16 cellular contexts compared by ENCODE assay signal in genomic region chr9:13957089-13957488, GRCh38.
DNase-seq lines count a peak whose midpoint lies in the region; ATAC-seq and TF ChIP-seq lines count a peak whose summit lies in the region.
"Had no signal": no experiment of that assay in that cellular context is flagged by ENCODE, and none has a peak within 500 bp of the region (broad histone marks: within the 10 kb centered on the region; RNA-seq: fewer than 3 reads in every experiment).

No MANE protein-coding gene starts in this region.

- no peaks in the 10 kb centered on the region for H4K20me1 ChIP-seq in OCI-LY3 (ENCODE audit: insufficient read depth, low read length)

- no peak for TF ChIP-seq CTCF in OCI-LY3 (IDR thresholded peaks at IDR 0.05; ENCODE audit: low read depth, low read length)
- no peak for TF ChIP-seq CTCF in brain microvascular endothelial cell (IDR thresholded peaks at IDR 0.05; ENCODE audit: low read depth, low read length, missing control alignments)

- 0 out of 2 replicates have a peak overlapping the region, but pooled peaks have one; percentile 57 for H2AFZ ChIP-seq in OCI-LY3 (ENCODE audit: low read depth, low read length)

- in situ Hi-C loops in brain microvascular endothelial cell (cut with HindIII; ENCODE audit: low pct_ligation_motif_present, low sequenced_read_pairs): no loop called here

- H3K4me3 ChIP-seq in OCI-LY3 (ENCODE audit: low read length) (peak overlapping the region; percentile 38), brain microvascular endothelial cell (ENCODE audit: low read depth, low read length) (no peak overlapping the region)

- DNase-seq in mucosa of gallbladder (ENCODE audit: low spot score) (no peak), brain microvascular endothelial cell (no peak), putamen (ENCODE audit: low spot score) (no peak)
- DNase-seq: C1 segment of cervical spinal cord, HCEC 1CT, NCI-H1092, NCI-H1694, NCI-H446 treated with DMSO at 0.1 percent for 48 hours, SIG-M5, T-helper 2 cell had no signal

- H3K36me3 ChIP-seq in OCI-LY3 (replicated peaks; ENCODE audit: low read depth, low read length): no peaks in the 10 kb centered on the region
- no peaks in the 10 kb centered on the region for H3K36me3 ChIP-seq in brain microvascular endothelial cell (replicated peaks)

- H3K9ac ChIP-seq in OCI-LY3 (ENCODE audit: low read length): peak overlapping the region; percentile 20; the same call in 1 of the 2 replicates

- H3K27ac ChIP-seq in OCI-LY3 (ENCODE audit: low read length): peak overlapping the region; percentile 58
- no peak overlapping the region for H3K27ac ChIP-seq in brain microvascular endothelial cell
- H3K27ac ChIP-seq: HL-60 had no signal

- H3K27me3 ChIP-seq in OCI-LY3 (ENCODE audit: low read depth, low read length): no peaks in the 10 kb centered on the region
- no peaks in the 10 kb centered on the region for H3K27me3 ChIP-seq in brain microvascular endothelial cell (replicated peaks)

- no peaks in the 10 kb centered on the region for H3K79me2 ChIP-seq in OCI-LY3 (ENCODE audit: low read length)

- ATAC-seq in GM18502 (IDR thresholded peaks at IDR 0.05; ENCODE audit: poor library complexity, unreplicated experiment) (peak; percentile 56), GM21526 (IDR thresholded peaks at IDR 0.05; ENCODE audit: low FRiP score, unreplicated experiment) (peak; percentile 54), HG03095 (IDR thresholded peaks at IDR 0.05; ENCODE audit: unreplicated experiment) (peak; percentile 72), HG02884 (IDR thresholded peaks at IDR 0.05; ENCODE audit: unreplicated experiment) (no peak)

- no peaks in the 10 kb centered on the region for H3K9me3 ChIP-seq in OCI-LY3 (ENCODE audit: insufficient read depth, low read length)

- peaks cover 21% of the 10 kb centered on the region for H3K4me1 ChIP-seq in OCI-LY3 (ENCODE audit: low read length)

- H3K4me2 ChIP-seq in OCI-LY3 (ENCODE audit: low read length): peak overlapping the region; percentile 38
